Comparison of ENCODE assay signal across 9 cellular contexts in the genomic region with DNA sequence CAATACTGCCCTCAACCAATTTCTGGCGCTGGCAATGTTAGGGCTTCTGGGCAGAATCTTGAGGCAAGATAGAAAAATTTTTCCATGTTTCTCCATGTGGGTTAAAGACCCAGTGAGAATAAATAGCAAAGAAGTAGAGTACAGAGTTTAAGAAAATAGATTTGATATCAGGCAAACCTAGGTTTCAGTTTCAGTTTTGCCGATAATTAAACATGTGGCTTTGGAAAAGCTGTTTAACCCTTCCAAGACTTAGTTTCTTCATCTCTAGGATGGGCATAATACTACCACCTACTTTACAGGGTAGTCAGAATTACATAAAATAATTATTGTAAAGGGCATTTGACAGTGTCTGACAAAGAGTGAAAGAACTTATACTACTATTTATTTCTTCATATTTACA. TPM values are rescaled to one million over a fixed set of nuclear protein-coding genes. Genes with fewer than 3 reads are reported as not detected.
DNase-seq lines count a peak whose midpoint lies in the region; ATAC-seq and TF ChIP-seq lines count a peak whose summit lies in the region.
"Had no signal": no experiment of that assay in that cellular context is flagged by ENCODE, and none has a peak within 500 bp of the region (broad histone marks: within the 10 kb centered on the region; RNA-seq: fewer than 3 reads in every experiment).

No MANE protein-coding gene starts in this region.

- no peak for TF ChIP-seq CTCF in KMS-11 (conservative IDR thresholded peaks at IDR 0.05; ENCODE audit: low read depth, low read length)
- TF ChIP-seq CTCF in liver (IDR thresholded peaks at IDR 0.05; ENCODE audit: low read depth, low read length, missing input control) = no peak

- intact Hi-C loops in aorta (cut with DNase I) (no loop called here), left ventricle myocardium superior (cut with micrococcal nuclease) (no loop called here)

- no peak overlapping the region for H2AFZ ChIP-seq in KMS-11 (ENCODE audit: low read depth)

- no peaks in the 10 kb centered on the region for H3K27me3 ChIP-seq in CD4-positive, CD25-positive, alpha-beta regulatory T cell (ENCODE audit: control insufficient read depth, insufficient read depth, low read length)
- H3K27me3 ChIP-seq in KMS-11 (ENCODE audit: insufficient read depth, low read depth) (no peaks in the 10 kb centered on the region), liver (ENCODE audit: control insufficient read depth in 4 of 4, insufficient read depth in 4 of 4, low read length in 3 of 4) (no peaks in the 10 kb centered on the region), aorta (ENCODE audit: control insufficient read depth in 1 of 2, insufficient read depth in 2 of 2, low read length in 1 of 2) (no peaks in the 10 kb centered on the region)
- H3K27me3 ChIP-seq: heart left ventricle had no signal

- peak in 1 of 3 donors; percentile 56 for DNase-seq in CD4-positive, CD25-positive, alpha-beta regulatory T cell
- DNase-seq in activated naive CD8-positive, alpha-beta T cell treated with anti-CD3 and anti-CD28 coated beads, Interleukin-2, amount 10 ng/mL, durations not matched to agents 7 days and 5 days = no peak
- DNase-seq in aorta = no peak
- no peak for DNase-seq in A172 (ENCODE audit: low spot score)
- DNase-seq in left ventricle myocardium superior = no peak
- DNase-seq in SHP77 (lab: John Stamatoyannopoulos, UW) = no peak
- DNase-seq: heart left ventricle had no signal

- H3K4me1 Mint-ChIP-seq in CD4-positive, CD25-positive, alpha-beta regulatory T cell = peaks cover 9 to 37% (median 16%) of the 10 kb centered on the region in 4 donors
- H3K4me1 Mint-ChIP-seq in activated naive CD8-positive, alpha-beta T cell treated with anti-CD3 and anti-CD28 coated beads, Interleukin-2, amount 10 ng/mL, durations not matched to agents 7 days and 5 days = peaks cover 21% of the 10 kb centered on the region

- H3K4me1 ChIP-seq in CD4-positive, CD25-positive, alpha-beta regulatory T cell (ENCODE audit: control insufficient read depth, insufficient read depth, low read length, poor library complexity, severe bottlenecking) = peaks cover 11% of the 10 kb centered on the region
- peaks cover 18% of the 10 kb centered on the region for H3K4me1 ChIP-seq in KMS-11 (ENCODE audit: low read depth, poor library complexity, severe bottlenecking)
- H3K4me1 ChIP-seq in liver (ENCODE audit: control insufficient read depth in 4 of 4, insufficient read depth in 4 of 4, low read length in 3 of 4) = peaks cover 2 to 7% (median 4%) of the 10 kb centered on the region in 4 donors
- H3K4me1 ChIP-seq in aorta (ENCODE audit: control insufficient read depth in 1 of 2, insufficient read depth in 2 of 2, low read length in 2 of 2) = no peaks in the 10 kb centered on the region

- 31% methylated on average over 2 of the region's 2 CpGs for WGBS in liver
- WGBS in aorta, 2 donors = 15 to 20% methylated on average over 2 of the region's 2 CpGs

- H3K4me2 ChIP-seq in KMS-11 = peak overlapping the region; percentile 54

- no peaks in the 10 kb centered on the region for H4K20me1 ChIP-seq in KMS-11 (ENCODE audit: insufficient read depth)

- peak overlapping the region; percentile 26 to 80 (median 66) for H3K27ac Mint-ChIP-seq in CD4-positive, CD25-positive, alpha-beta regulatory T cell
- H3K27ac Mint-ChIP-seq in activated naive CD8-positive, alpha-beta T cell treated with anti-CD3 and anti-CD28 coated beads, Interleukin-2, amount 10 ng/mL, durations not matched to agents 7 days and 5 days = peak overlapping the region; percentile 69

- H3K36me3 ChIP-seq in CD4-positive, CD25-positive, alpha-beta regulatory T cell (ENCODE audit: control insufficient read depth, insufficient read depth, low read length) = no peaks in the 10 kb centered on the region
- peaks cover 3% of the 10 kb centered on the region; the same call in 1 of the 2 replicates for H3K36me3 ChIP-seq in KMS-11 (ENCODE audit: insufficient read depth)
- no peaks in the 10 kb centered on the region for H3K36me3 ChIP-seq in liver (ENCODE audit: control insufficient read depth in 4 of 4, insufficient read depth in 3 of 4, low read depth in 1 of 4, low read length in 3 of 4)
- H3K36me3 ChIP-seq in aorta (ENCODE audit: control insufficient read depth in 1 of 2, insufficient read depth in 2 of 2, low read length in 1 of 2) = no peaks in the 10 kb centered on the region
- H3K36me3 ChIP-seq: heart left ventricle had no signal

- H3K4me3 ChIP-seq in CD4-positive, CD25-positive, alpha-beta regulatory T cell (ENCODE audit: low read depth, low read length) = peak overlapping the region; percentile 84
- H3K4me3 ChIP-seq in KMS-11 (IDR thresholded peaks at IDR 0.05; ENCODE audit: insufficient read depth, low read depth, low read length) (no peak overlapping the region), liver (ENCODE audit: low read depth in 1 of 3, low read length in 3 of 3) (peak overlapping the region; percentile 9 to 43 (median 22)), aorta (ENCODE audit: low read length in 2 of 2) (no peak overlapping the region)

- peaks cover 0 to 14% (median 5%) of the 10 kb centered on the region in 7 donors for H3K9me3 Mint-ChIP-seq in CD4-positive, CD25-positive, alpha-beta regulatory T cell
- H3K9me3 Mint-ChIP-seq in activated naive CD8-positive, alpha-beta T cell treated with anti-CD3 and anti-CD28 coated beads, Interleukin-2, amount 10 ng/mL, durations not matched to agents 7 days and 5 days = peaks cover 23% of the 10 kb centered on the region

- H3K36me3 Mint-ChIP-seq in CD4-positive, CD25-positive, alpha-beta regulatory T cell = peaks cover 5% of the 10 kb centered on the region
- peaks cover 31% of the 10 kb centered on the region for H3K36me3 Mint-ChIP-seq in activated naive CD8-positive, alpha-beta T cell treated with anti-CD3 and anti-CD28 coated beads, Interleukin-2, amount 10 ng/mL, durations not matched to agents 7 days and 5 days

- no peak overlapping the region for H3K27ac ChIP-seq in CD4-positive, CD25-positive, alpha-beta regulatory T cell (ENCODE audit: insufficient read depth, low read length, poor library complexity, severe bottlenecking)
- H3K27ac ChIP-seq in KMS-11 = no peak overlapping the region
- H3K27ac ChIP-seq in liver (ENCODE audit: low read depth in 1 of 2, low read length in 2 of 2) = peak overlapping the region; percentile 3 to 8
- no peak overlapping the region for H3K27ac ChIP-seq in aorta (ENCODE audit: low read depth in 1 of 2, low read length in 2 of 2)
- H3K27ac ChIP-seq: heart left ventricle had no signal

- POLR2A ChIA-PET in activated naive CD8-positive, alpha-beta T cell treated with anti-CD3 and anti-CD28 coated beads, Interleukin-2, amount 10 ng/mL, durations not matched to agents 7 days and 5 days (lab: Charles Lee) = no interaction called here

- ATAC-seq in CD4-positive, CD25-positive, alpha-beta regulatory T cell (ENCODE audit: low read depth in 2 of 2) = no peak
- ATAC-seq in activated naive CD8-positive, alpha-beta T cell treated with anti-CD3 and anti-CD28 coated beads, Interleukin-2, amount 10 ng/mL, durations not matched to agents 7 days and 5 days (ENCODE audit: low read depth) = no peak
- ATAC-seq in aorta (ENCODE audit: low FRiP score) = no peak
- no peak for ATAC-seq in left ventricle myocardium superior
- ATAC-seq: heart left ventricle had no signal

- no peaks in the 10 kb centered on the region for H3K27me3 Mint-ChIP-seq in CD4-positive, CD25-positive, alpha-beta regulatory T cell
- peaks cover 2% of the 10 kb centered on the region for H3K27me3 Mint-ChIP-seq in activated naive CD8-positive, alpha-beta T cell treated with anti-CD3 and anti-CD28 coated beads, Interleukin-2, amount 10 ng/mL, durations not matched to agents 7 days and 5 days

- H3K79me2 ChIP-seq in KMS-11 (ENCODE audit: insufficient read depth, low read depth) = no peaks in the 10 kb centered on the region

- H3K9me3 ChIP-seq in CD4-positive, CD25-positive, alpha-beta regulatory T cell (ENCODE audit: control insufficient read depth in 2 of 2, low read length in 2 of 2) = peaks cover 0 to 6% of the 10 kb centered on the region in 2 experiments
- H3K9me3 ChIP-seq in liver (ENCODE audit: control insufficient read depth in 4 of 4, low read length in 3 of 4) (no peaks in the 10 kb centered on the region), aorta (ENCODE audit: control insufficient read depth, low read length) (no peaks in the 10 kb centered on the region)

- H3K9ac ChIP-seq in KMS-11 (no peak overlapping the region), liver (ENCODE audit: low read depth in 1 of 2, low read length in 2 of 2) (peak overlapping the region in 1 of 2 donors; percentile 21)

- TF ChIP-seq RAD21 in liver (IDR thresholded peaks at IDR 0.05) = no peak

- peak overlapping the region; percentile 65 to 93 (median 83) for H3K4me3 Mint-ChIP-seq in CD4-positive, CD25-positive, alpha-beta regulatory T cell
- peak overlapping the region; percentile 74 for H3K4me3 Mint-ChIP-seq in activated naive CD8-positive, alpha-beta T cell treated with anti-CD3 and anti-CD28 coated beads, Interleukin-2, amount 10 ng/mL, durations not matched to agents 7 days and 5 days

TF ChIP-seq in liver, 16 proteins besides CTCF, POLR2A, EP300 and RAD21:
- TF ChIP-seq FOXA2 (IDR thresholded peaks at IDR 0.05) = no peak
- TF ChIP-seq, protein P1, sequence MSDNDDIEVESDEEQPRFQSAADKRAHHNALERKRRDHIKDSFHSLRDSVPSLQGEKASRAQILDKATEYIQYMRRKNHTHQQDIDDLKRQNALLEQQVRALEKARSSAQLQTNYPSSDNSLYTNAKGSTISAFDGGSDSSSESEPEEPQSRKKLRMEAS (IDR thresholded peaks at IDR 0.05) = peak; percentile 16

RNA-seq across cellular contexts. Expression of a gene that starts 52.6 kb away (rescaled TPM):
- 45.6 TPM for total RNA-seq in CD4-positive, CD25-positive, alpha-beta regulatory T cell
- 10 to 100 TPM; 11.0 to 12.6 (median 11.8) TPM for polyA plus RNA-seq in CD4-positive, CD25-positive, alpha-beta regulatory T cell
- 10 to 100 TPM; 45.8 to 48.7 TPM for total RNA-seq in activated naive CD8-positive, alpha-beta T cell treated with anti-CD3 and anti-CD28 coated beads, Interleukin-2, amount 10 ng/mL, durations not matched to agents 7 days and 5 days
- total RNA-seq in liver = 10 to 100 TPM; 11.1 to 30.2 TPM
- 10 to 100 TPM; 12.3 to 18.0 TPM for polyA plus RNA-seq in liver
- total RNA-seq in aorta = 10 to 100 TPM; 54.8 to 73.5 TPM
- 10 to 100 TPM in 1 of 2 donors, 1 to 10 TPM in 1; 7.9 to 44.1 TPM for polyA plus RNA-seq in aorta
- total RNA-seq in A172 (2014; rRNA removed; shearing (Covaris generic)) = 3.7 and 4.9 TPM in 2 replicates
- 4.5 TPM for total RNA-seq in left ventricle myocardium superior

Comparison
In these comparisons a context has a peak if more than half of its experiments do, and no peak if none do; other contexts are left out.
1. H3K27ac ChIP-seq: peak in liver (2 of 2); none in CD4-positive, CD25-positive, alpha-beta regulatory T cell (single experiment), KMS-11 (single experiment) and aorta (0 of 2).
2. H3K4me3 ChIP-seq: peak in CD4-positive, CD25-positive, alpha-beta regulatory T cell (single experiment) and liver (3 of 3); none in KMS-11 (single experiment) and aorta (0 of 2).